24 cellular contexts compared by ENCODE assay signal in the genomic region with DNA sequence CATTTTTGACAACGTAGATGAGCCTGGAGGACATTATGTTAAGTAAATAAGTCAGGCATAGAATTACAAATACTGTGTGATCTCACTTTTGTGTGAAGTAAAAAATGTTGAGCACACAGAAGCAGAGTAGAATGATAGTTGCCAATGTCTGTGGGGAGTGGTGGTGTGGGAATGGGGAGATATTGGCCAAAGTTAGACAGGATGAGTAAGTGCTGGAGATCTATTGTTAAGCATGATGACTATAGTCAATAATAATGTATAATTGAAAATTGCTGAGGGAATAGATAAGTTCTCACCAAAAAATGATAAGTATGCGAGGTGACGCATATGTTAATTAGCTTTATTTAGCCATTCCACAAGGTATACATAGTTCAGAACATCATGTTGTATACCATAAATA.
DNase-seq lines count a peak whose midpoint lies in the region; ATAC-seq, FAIRE-seq and TF ChIP-seq lines count a peak whose summit lies in the region.
"Had no signal": no experiment of that assay in that cellular context is flagged by ENCODE, and none has a peak within 500 bp of the region (broad histone marks: within the 10 kb centered on the region; RNA-seq: fewer than 3 reads in every experiment).

No MANE protein-coding gene starts in this region.

- POLR2A ChIA-PET in PC-9 (lab: Charles Lee; ENCODE audit: unreplicated experiment), result no interaction called here

- no peak for TF ChIP-seq CTCF in fibroblast of mammary gland (conservative IDR thresholded peaks at IDR 0.05; ENCODE audit: control insufficient read depth, insufficient read depth, low read depth, low read length)
- no peak for TF ChIP-seq CTCF in GM23338 (conservative IDR thresholded peaks at IDR 0.05; ENCODE audit: low read depth in 2 of 2)
- no peak for TF ChIP-seq CTCF in PC-9 (conservative IDR thresholded peaks at IDR 0.05)

- no peak for ATAC-seq in stimulated activated effector memory CD8-positive, alpha-beta T cell treated with anti-CD3 and anti-CD28 coated beads, Interleukin-12 subunit alpha, Interleukin-12 subunit beta, amount 100 ng/mL, for 72 hours
- ATAC-seq in GM23338, result no peak
- ATAC-seq: activated CD8-positive, alpha-beta T cell treated with anti-CD3 and anti-CD28 coated beads for 36 hours; esophagus mucosa had no signal

- H3K79me1 ChIP-seq in trophoblast cell (ENCODE audit: low read length), result no peaks in the 10 kb centered on the region

- 0 out of 2 replicates have a peak, but pooled peaks cover 2% of the 10 kb centered on the region for H3K9me2 ChIP-seq in GM23338 (ENCODE audit: insufficient read depth)
- H3K9me2 ChIP-seq in PC-9 (ENCODE audit: insufficient read depth), result 0 out of 2 replicates have a peak, but pooled peaks cover 4% of the 10 kb centered on the region

- no peak overlapping the region for H3K4me2 ChIP-seq in trophoblast cell (ENCODE audit: low read length)
- no peak overlapping the region for H3K4me2 ChIP-seq in GM23338
- H3K4me2 ChIP-seq in PC-9, result no peak overlapping the region
- H3K4me2 ChIP-seq: BLaER1 had no signal

- no peaks in the 10 kb centered on the region for H3K36me3 ChIP-seq in trophoblast cell (ENCODE audit: control insufficient read depth in 1 of 2, insufficient read depth in 2 of 2, low read length in 2 of 2)
- no peaks in the 10 kb centered on the region for H3K36me3 ChIP-seq in GM23338 (ENCODE audit: insufficient read depth)
- H3K36me3 ChIP-seq in PC-9 (ENCODE audit: low read depth), result no peaks in the 10 kb centered on the region
- H3K36me3 ChIP-seq: BLaER1, prostate gland had no signal

- intact Hi-C loops in PC-9 (cut with micrococcal nuclease; ENCODE audit: unreplicated experiment), result no loop called here

- no CpG with 5 or more reads among the region's 3 CpGs for WGBS in trophoblast cell (ENCODE audit: extremely low coverage, insufficient coverage, insufficient read length)

- no peak for FAIRE-seq in RCC 7860 (lab: Jason Lieb, UNC)
- FAIRE-seq: small intestine had no signal

- H3K9ac ChIP-seq in trophoblast cell (ENCODE audit: low read length), result no peak overlapping the region
- H3K9ac ChIP-seq: BLaER1 had no signal

- H3K79me2 ChIP-seq in trophoblast cell (ENCODE audit: control insufficient read depth, insufficient read depth, low read length, poor library complexity), result no peaks in the 10 kb centered on the region
- no peaks in the 10 kb centered on the region for H3K79me2 ChIP-seq in GM23338 (replicated peaks; ENCODE audit: insufficient read depth)
- H3K79me2 ChIP-seq in PC-9 (ENCODE audit: low read depth), result no peaks in the 10 kb centered on the region

- H3K27ac ChIP-seq in trophoblast cell (ENCODE audit: low read depth, low read length), result no peak overlapping the region
- H3K27ac ChIP-seq in GM23338 (ENCODE audit: low read depth), result no peak overlapping the region
- no peak overlapping the region for H3K27ac ChIP-seq in PC-9
- H3K27ac ChIP-seq: BLaER1, prostate gland had no signal

- H4K8ac ChIP-seq in trophoblast cell (ENCODE audit: low read depth, low read length), result no peak overlapping the region

- no peak overlapping the region for H3K4ac ChIP-seq in trophoblast cell (ENCODE audit: low read depth, low read length)

- CTCF ChIA-PET in PC-9 (lab: Charles Lee), result no interaction called here

- H4K91ac ChIP-seq in trophoblast cell (ENCODE audit: low read depth, low read length), result no peak overlapping the region

- H2AFZ ChIP-seq in trophoblast cell (ENCODE audit: insufficient read depth, low read length, poor library complexity), result no peak overlapping the region
- no peak overlapping the region for H2AFZ ChIP-seq in GM23338
- H2AFZ ChIP-seq in PC-9, result no peak overlapping the region

- BruUV-seq in PC-9 (replicated peaks; lab: Mats Ljungman, UMichigan), result no TSS peak

- H3K27me3 ChIP-seq in trophoblast cell (ENCODE audit: insufficient read depth, low read length) (no peaks in the 10 kb centered on the region), GM23338 (ENCODE audit: insufficient read depth) (no peaks in the 10 kb centered on the region), PC-9 (ENCODE audit: insufficient read depth, low read depth) (no peaks in the 10 kb centered on the region)
- H3K27me3 ChIP-seq: BLaER1 had no signal

- no peak overlapping the region for H2BK120ac ChIP-seq in trophoblast cell (ENCODE audit: insufficient read depth, low read length, poor library complexity)

- H3K27ac Mint-ChIP-seq in stimulated activated effector memory CD8-positive, alpha-beta T cell treated with anti-CD3 and anti-CD28 coated beads, Interleukin-12 subunit alpha, Interleukin-12 subunit beta, amount 100 ng/mL, for 72 hours, result no peak overlapping the region
- no peak overlapping the region for H3K27ac Mint-ChIP-seq in GM23338
- H3K27ac Mint-ChIP-seq: activated CD8-positive, alpha-beta T cell treated with anti-CD3 and anti-CD28 coated beads for 36 hours; T-helper 2 cell treated with Interferon-gamma antibody and Interleukin-4, amounts not matched to agents 5 μg/mL and 100 μg/mL, for 36 hours had no signal

- H3K9me3 ChIP-seq in trophoblast cell (ENCODE audit: insufficient read depth, low read depth, low read length) (no peaks in the 10 kb centered on the region), PC-9 (ENCODE audit: insufficient read depth, low read depth) (no peaks in the 10 kb centered on the region)
- H3K9me3 ChIP-seq: BLaER1, prostate gland had no signal

- no peak overlapping the region for H3K18ac ChIP-seq in trophoblast cell (ENCODE audit: low read length)

- DNase-seq in GM03348 (ENCODE audit: low spot score) (peak; percentile 57), RPMI7951 (ENCODE audit: low read depth) (peak; percentile 48), fibroblast of mammary gland (ENCODE audit: low read depth) (peak; percentile 84), trophoblast cell (peak; percentile 64 to 90), RCC 7860 (ENCODE audit: low spot score) (no peak), GM23338 (ENCODE audit: low spot score) (no peak), PC-9 (no peak)
- no peak for DNase-seq in stimulated activated effector memory CD8-positive, alpha-beta T cell treated with anti-CD3 and anti-CD28 coated beads, Interleukin-12 subunit alpha, Interleukin-12 subunit beta, amount 100 ng/mL, for 72 hours (ENCODE audit: low spot score in 2 of 2)
- DNase-seq: activated CD4-positive, CD25-positive, alpha-beta regulatory T cell; activated CD8-positive, alpha-beta T cell treated with anti-CD3 and anti-CD28 coated beads for 36 hours; activated T-cell treated with anti-CD3 and anti-CD28 coated beads, Interleukin-2, amount 50 U/mL, for 1 hour; amniotic stem cell; cerebellar nuclear complex; glutamatergic neuron; KBM-7; midbrain; NCI-H187 treated with DMSO at 0.1 percent for 48 hours; NCI-H748 treated with DMSO at 0.1 percent for 48 hours; small intestine; stimulated activated CD4-positive, alpha-beta T cell treated with anti-CD3 and anti-CD28 coated beads, Interleukin-4, amount 100 ng/mL, for 1 hour had no signal

- H3K4me1 Mint-ChIP-seq in stimulated activated effector memory CD8-positive, alpha-beta T cell treated with anti-CD3 and anti-CD28 coated beads, Interleukin-12 subunit alpha, Interleukin-12 subunit beta, amount 100 ng/mL, for 72 hours, result no peaks in the 10 kb centered on the region
- H3K4me1 Mint-ChIP-seq in GM23338, result peaks cover 5% of the 10 kb centered on the region; the same call in 2 of the 3 replicates

- H3K4me3 ChIP-seq in fibroblast of mammary gland (ENCODE audit: control insufficient read depth, low read depth, low read length), result no peak overlapping the region
- H3K4me3 ChIP-seq in trophoblast cell (ENCODE audit: low read depth, low read length), result no peak overlapping the region
- no peak overlapping the region for H3K4me3 ChIP-seq in GM23338
- no peak overlapping the region for H3K4me3 ChIP-seq in PC-9
- H3K4me3 ChIP-seq: BLaER1, prostate gland had no signal

- no peak overlapping the region for H3K14ac ChIP-seq in trophoblast cell (ENCODE audit: low read length)

- H2AK5ac ChIP-seq in trophoblast cell (ENCODE audit: low read length), result no peak overlapping the region

- H3F3A ChIP-seq in GM23338 (replicated peaks; ENCODE audit: low read depth), result no peaks in the 10 kb centered on the region
- H3F3A ChIP-seq in PC-9 (ENCODE audit: insufficient read depth, low read depth), result no peaks in the 10 kb centered on the region

- no peak overlapping the region for H4K12ac ChIP-seq in trophoblast cell (ENCODE audit: low read depth, low read length)

- H2BK12ac ChIP-seq in trophoblast cell (ENCODE audit: low read length), result no peak overlapping the region

- H3K27me3 Mint-ChIP-seq in GM23338 (ENCODE audit: insufficient read depth, low read depth, poor library complexity), result peaks cover 2% of the 10 kb centered on the region

- H4K20me1 ChIP-seq in GM23338 (replicated peaks; ENCODE audit: insufficient read depth), result no peaks in the 10 kb centered on the region
- no peaks in the 10 kb centered on the region for H4K20me1 ChIP-seq in PC-9 (ENCODE audit: insufficient read depth)
- H4K20me1 ChIP-seq: BLaER1 had no signal

- no peaks in the 10 kb centered on the region for H3K9me3 Mint-ChIP-seq in stimulated activated effector memory CD8-positive, alpha-beta T cell treated with anti-CD3 and anti-CD28 coated beads, Interleukin-12 subunit alpha, Interleukin-12 subunit beta, amount 100 ng/mL, for 72 hours
- no peaks in the 10 kb centered on the region for H3K9me3 Mint-ChIP-seq in GM23338
- H3K9me3 Mint-ChIP-seq: activated CD8-positive, alpha-beta T cell treated with anti-CD3 and anti-CD28 coated beads for 36 hours; T-helper 2 cell treated with Interferon-gamma antibody and Interleukin-4, amounts not matched to agents 5 μg/mL and 100 μg/mL, for 36 hours had no signal

- H3K4me1 ChIP-seq in trophoblast cell (ENCODE audit: control insufficient read depth in 1 of 2, insufficient read depth in 2 of 2, low read length in 2 of 2) (peaks cover 0 to 3% of the 10 kb centered on the region in 2 experiments), GM23338 (ENCODE audit: insufficient read depth) (no peaks in the 10 kb centered on the region), PC-9 (replicated peaks; ENCODE audit: insufficient read depth) (no peaks in the 10 kb centered on the region)
- H3K4me1 ChIP-seq: prostate gland had no signal

- no peak overlapping the region for H3K23ac ChIP-seq in trophoblast cell (ENCODE audit: low read length)

- H3K36me3 Mint-ChIP-seq in stimulated activated effector memory CD8-positive, alpha-beta T cell treated with anti-CD3 and anti-CD28 coated beads, Interleukin-12 subunit alpha, Interleukin-12 subunit beta, amount 100 ng/mL, for 72 hours, result no peaks in the 10 kb centered on the region
- H3K36me3 Mint-ChIP-seq in GM23338 (ENCODE audit: low read depth), result no peaks in the 10 kb centered on the region

- no peak overlapping the region for H3K4me3 Mint-ChIP-seq in stimulated activated effector memory CD8-positive, alpha-beta T cell treated with anti-CD3 and anti-CD28 coated beads, Interleukin-12 subunit alpha, Interleukin-12 subunit beta, amount 100 ng/mL, for 72 hours
- H3K4me3 Mint-ChIP-seq in GM23338, result no peak overlapping the region
- H3K4me3 Mint-ChIP-seq: activated CD8-positive, alpha-beta T cell treated with anti-CD3 and anti-CD28 coated beads for 36 hours; T-helper 2 cell treated with Interferon-gamma antibody and Interleukin-4, amounts not matched to agents 5 μg/mL and 100 μg/mL, for 36 hours had no signal

- no peak overlapping the region for H2BK5ac ChIP-seq in trophoblast cell (ENCODE audit: low read depth, low read length, poor library complexity)

Comparison
In these comparisons a context has a peak if more than half of its experiments do, and no peak if none do; other contexts are left out.
1. DNase-seq: peak in GM03348 (single experiment), RPMI7951 (single experiment), fibroblast of mammary gland (single experiment) and trophoblast cell (2 of 2); none in RCC 7860 (single experiment), stimulated activated effector memory CD8-positive, alpha-beta T cell treated with anti-CD3 and anti-CD28 coated beads, Interleukin-12 subunit alpha, Interleukin-12 subunit beta, amount 100 ng/mL, for 72 hours (0 of 2), GM23338 (single experiment) and PC-9 (0 of 2).